8 cellular contexts compared by ENCODE assay signal in the genomic region with DNA sequence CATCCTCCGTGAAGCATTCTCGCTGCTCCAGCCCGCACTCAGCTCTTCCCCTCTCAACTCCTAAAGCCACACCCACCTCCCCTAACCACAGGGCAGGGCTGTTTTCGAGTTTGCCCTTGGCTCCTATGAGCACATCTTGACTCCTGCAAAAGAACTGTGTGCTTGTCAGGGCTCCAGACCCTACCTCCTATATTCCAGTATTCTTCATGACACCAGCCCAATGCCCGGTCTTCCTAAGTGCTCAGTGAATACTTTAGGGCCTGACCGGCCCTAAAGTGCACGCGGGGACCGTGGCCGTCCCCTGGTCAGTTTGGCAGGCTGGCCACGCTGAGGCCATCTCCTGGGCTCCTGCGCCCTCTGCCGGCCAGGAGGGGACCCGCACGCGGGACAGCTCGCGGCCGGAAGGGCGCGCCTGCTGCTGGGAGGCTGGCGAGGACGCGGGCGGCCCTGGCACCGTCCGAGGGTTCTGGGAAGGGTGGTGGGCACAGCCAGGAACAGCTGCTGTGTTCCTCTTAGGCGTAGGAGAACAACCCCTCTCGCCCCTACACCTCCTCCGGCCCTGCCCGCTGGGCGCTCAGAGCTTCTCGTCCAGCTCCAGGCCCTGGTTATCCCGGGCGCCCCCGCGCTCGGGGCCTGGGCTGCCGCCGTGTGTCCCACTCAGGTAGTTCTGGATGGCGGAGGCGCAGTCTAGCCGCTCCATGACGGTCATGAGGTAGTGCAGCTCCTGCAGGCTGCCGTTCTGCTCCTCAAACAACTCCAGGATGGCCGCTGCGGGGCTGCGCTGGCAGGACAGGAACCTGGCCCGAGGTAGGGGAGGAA. TPM values are rescaled to one million over a fixed set of nuclear protein-coding genes. Genes with fewer than 3 reads are reported as not detected.
DNase-seq lines count a peak whose midpoint lies in the region; ATAC-seq and TF ChIP-seq lines count a peak whose summit lies in the region.

No MANE protein-coding gene starts in this region.

- intact Hi-C loops in sciatic nerve (cut with DNase I): loop anchor here (5.0 kb wide), 1 partner anchor 781 kb away; no protein-coding TSS in a partner anchor

- H3K4me3 Mint-ChIP-seq in T-helper 2 cell treated with Interferon-gamma antibody and Interleukin-4, amounts not matched to agents 5 μg/mL and 100 μg/mL, for 36 hours: peak overlapping the region; percentile 93

- H3K36me3 Mint-ChIP-seq in T-helper 2 cell treated with Interferon-gamma antibody and Interleukin-4, amounts not matched to agents 5 μg/mL and 100 μg/mL, for 36 hours (ENCODE audit: low read depth): no peaks in the 10 kb centered on the region

- in situ Hi-C loops in astrocyte of the cerebellum (cut with HindIII; ENCODE audit: low sequenced_read_pairs): no loop called here

- peaks cover 25% of the 10 kb centered on the region for H3K4me1 Mint-ChIP-seq in T-helper 2 cell treated with Interferon-gamma antibody and Interleukin-4, amounts not matched to agents 5 μg/mL and 100 μg/mL, for 36 hours (ENCODE audit: low read depth)

- no peaks in the 10 kb centered on the region for H3K27me3 Mint-ChIP-seq in T-helper 2 cell treated with Interferon-gamma antibody and Interleukin-4, amounts not matched to agents 5 μg/mL and 100 μg/mL, for 36 hours (ENCODE audit: low read depth)

- peak overlapping the region; percentile 95 for H3K27ac Mint-ChIP-seq in T-helper 2 cell treated with Interferon-gamma antibody and Interleukin-4, amounts not matched to agents 5 μg/mL and 100 μg/mL, for 36 hours

- peak overlapping the region; percentile 37; the same call in 1 of the 2 replicates for H3K4me3 ChIP-seq in GM08714 (ENCODE audit: low read length)
- H3K4me3 ChIP-seq in astrocyte of the cerebellum (ENCODE audit: low read depth, low read length): peak overlapping the region; percentile 33

- H3K9me3 Mint-ChIP-seq in T-helper 2 cell treated with Interferon-gamma antibody and Interleukin-4, amounts not matched to agents 5 μg/mL and 100 μg/mL, for 36 hours: no peaks in the 10 kb centered on the region

- ATAC-seq in sciatic nerve: peak; percentile 97

- DNase-seq in H4 (ENCODE audit: low spot score) (peak; percentile 80), LoVo (ENCODE audit: low spot score) (peak; percentile 74), astrocyte of the cerebellum (ENCODE audit: low read depth) (peak; percentile 15), iPS DF 19.7 (ENCODE audit: low read depth, low spot score) (peak; percentile 59), sciatic nerve (ENCODE audit: low spot score) (peak; percentile 94), NCI-H524 treated with DMSO at 0.1 percent for 48 hours (lab: John Stamatoyannopoulos, UW) (no peak)
- peak; percentile 83 for DNase-seq in T-helper 2 cell treated with Interferon-gamma antibody and Interleukin-4, amounts not matched to agents 5 μg/mL and 100 μg/mL, for 36 hours (ENCODE audit: low spot score)

- peak; percentile 95 for TF ChIP-seq CTCF in astrocyte of the cerebellum (IDR thresholded peaks at IDR 0.05; ENCODE audit: low read depth, low read length, missing control alignments)

RNA-seq across cellular contexts. Expression of a gene that starts 11.0 kb away (rescaled TPM):
- 0.25 and 0.27 TPM in 2 replicates for total RNA-seq in H4 (2014; rRNA removed; shearing (Covaris generic))
- total RNA-seq in sciatic nerve: 1.6 TPM

RNA-seq across cellular contexts. Expression of a gene that starts 14.3 kb away (rescaled TPM):
- not detected in 2 replicates for total RNA-seq in H4 (2014; rRNA removed; shearing (Covaris generic))
- total RNA-seq in sciatic nerve: 0.53 TPM

RNA-seq across cellular contexts. Expression of a gene that starts 25.0 kb away (rescaled TPM):
- total RNA-seq in H4 (2014; rRNA removed; shearing (Covaris generic)): not detected in 2 replicates
- total RNA-seq in sciatic nerve: not detected

RNA-seq across cellular contexts. Expression of a gene that starts 44.1 kb away (rescaled TPM):
- 18.9 and 24.6 TPM in 2 replicates for total RNA-seq in H4 (2014; rRNA removed; shearing (Covaris generic))
- total RNA-seq in sciatic nerve: 26.4 TPM

RNA-seq across cellular contexts. Expression of a gene that starts 44.8 kb away (rescaled TPM):
- 14.0 and 21.6 TPM in 2 replicates for total RNA-seq in H4 (2014; rRNA removed; shearing (Covaris generic))
- 27.7 TPM for total RNA-seq in sciatic nerve
